Comparison of ENCODE assay signal across 17 cellular contexts in genomic region chr1:236302941-236303340, GRCh38. TPM values are rescaled to one million over a fixed set of nuclear protein-coding genes. Genes with fewer than 3 reads are reported as not detected.
DNase-seq lines count a peak whose midpoint lies in the region; ATAC-seq, FAIRE-seq and TF ChIP-seq lines count a peak whose summit lies in the region.
"Had no signal": no experiment of that assay in that cellular context is flagged by ENCODE, and none has a peak within 500 bp of the region (broad histone marks: within the 10 kb centered on the region; RNA-seq: fewer than 3 reads in every experiment).

No MANE protein-coding gene starts in this region.

- CTCF ChIA-PET in HepG2 (lab: Yijun Ruan, JAX; ENCODE audit: low intra/inter-chr PET ratio, low total read pairs) (no interaction called here), K562 (lab: Yijun Ruan, JAX; ENCODE audit: low intra/inter-chr PET ratio) (no interaction called here)

- H4K20me1 ChIP-seq in HepG2 (ENCODE audit: insufficient read depth, low read length): no peaks in the 10 kb centered on the region
- H4K20me1 ChIP-seq in K562 (replicated peaks; ENCODE audit: control insufficient read depth, insufficient read depth, low read length): no peaks in the 10 kb centered on the region
- H4K20me1 ChIP-seq in osteoblast (ENCODE audit: insufficient read depth, low read length): no peaks in the 10 kb centered on the region

- H3K4me3 ChIP-seq in HepG2 (replicated peaks in 1 of 3; ENCODE audit: insufficient read depth in 1 of 3, low read depth in 2 of 3, low read length in 3 of 3): no peak overlapping the region
- H3K4me3 ChIP-seq in right lobe of liver: no peak overlapping the region
- no peak overlapping the region for H3K4me3 ChIP-seq in K562
- H3K4me3 ChIP-seq in osteoblast (ENCODE audit: insufficient read depth, low read length): no peak overlapping the region
- H3K4me3 ChIP-seq: A549, GM23248 had no signal

- TF ChIP-seq CTCF in HepG2 (CRISPR knock-in tag; IDR thresholded peaks at IDR 0.05) (no peak), right lobe of liver (IDR thresholded peaks at IDR 0.05) (no peak), K562 (IDR thresholded peaks at IDR 0.05 in 2 of 3, conservative IDR thresholded peaks at IDR 0.05 in 1 of 3; ENCODE audit: insufficient read depth in 2 of 3, low read depth in 1 of 3, low read length in 3 of 3) (no peak), osteoblast (IDR thresholded peaks at IDR 0.05; ENCODE audit: extremely low read depth, low read depth, low read length) (no peak)

- H3K27me3 ChIP-seq in HepG2 (ENCODE audit: control insufficient read depth in 1 of 2, insufficient read depth in 2 of 2, low read length in 2 of 2) (no peaks in the 10 kb centered on the region; a peak in 2 of 5 replicates), right lobe of liver (no peaks in the 10 kb centered on the region), K562 (ENCODE audit: control insufficient read depth in 2 of 2, insufficient read depth in 2 of 2, low read length in 2 of 2) (no peaks in the 10 kb centered on the region), osteoblast (ENCODE audit: insufficient read depth, low read length) (no peaks in the 10 kb centered on the region)

- H3K79me2 ChIP-seq in HepG2 (ENCODE audit: insufficient read depth, low read length) (no peaks in the 10 kb centered on the region), K562 (ENCODE audit: control insufficient read depth, insufficient read depth, low read length) (no peaks in the 10 kb centered on the region), osteoblast (ENCODE audit: insufficient read depth, low read length) (no peaks in the 10 kb centered on the region)

- in situ Hi-C loops in HepG2 (cut with HindIII; ENCODE audit: extremely low pct_ligation_motif_present, low pct_unique_long_range_greater_than_20kb): no loop called here
- in situ Hi-C loops in K562 (cut with MboI): no loop called here

- no peak overlapping the region for H3K9ac ChIP-seq in HepG2 (ENCODE audit: insufficient read depth, low read depth, low read length)
- no peak overlapping the region for H3K9ac ChIP-seq in K562 (ENCODE audit: insufficient read depth in 1 of 2, low read depth in 2 of 2, low read length in 2 of 2)
- H3K9ac ChIP-seq: GM23248 had no signal

- intact Hi-C loops in HepG2 (cut with micrococcal nuclease; ENCODE audit: unreplicated experiment): no loop called here
- intact Hi-C loops in right lobe of liver (cut with DNase I): no loop called here
- intact Hi-C loops in K562 (cut with micrococcal nuclease): loop anchor here (2.0 to 5.0 kb wide), 2 partner anchors 189 to 194 kb away; no protein-coding TSS in a partner anchor

- ATAC-seq in HepG2 (no peak), right lobe of liver (no peak), K562 (no peak), GM21515 (IDR thresholded peaks at IDR 0.05; ENCODE audit: unreplicated experiment) (no peak)

- H2AFZ ChIP-seq in HepG2 (ENCODE audit: low read length): no peak overlapping the region
- H2AFZ ChIP-seq in K562 (ENCODE audit: low read depth, low read length): no peak overlapping the region
- no peak overlapping the region for H2AFZ ChIP-seq in osteoblast (ENCODE audit: low read length)
- H2AFZ ChIP-seq: GM23248 had no signal

- H3K4me1 ChIP-seq in HepG2 (ENCODE audit: insufficient read depth, low read length): no peaks in the 10 kb centered on the region
- no peaks in the 10 kb centered on the region for H3K4me1 ChIP-seq in right lobe of liver
- peaks cover 0 to 3% of the 10 kb centered on the region in 2 experiments; a peak in 1 of 5 replicates for H3K4me1 ChIP-seq in K562 (replicated peaks in 1 of 2; ENCODE audit: control insufficient read depth in 2 of 2, insufficient read depth in 2 of 2, low read length in 2 of 2)
- no peaks in the 10 kb centered on the region for H3K4me1 ChIP-seq in osteoblast (ENCODE audit: insufficient read depth, low read length)
- H3K4me1 ChIP-seq: A549, BE2C had no signal

- WGBS in HepG2 (ENCODE audit: low lambda C conversion rate): 54% methylated on average over 2 of the region's 2 CpGs
- WGBS in right lobe of liver (ENCODE audit: insufficient coverage, low coverage, low lambda C conversion rate, missing lambda C conversion rate): 59% methylated on average over 2 of the region's 2 CpGs
- 37% methylated on average over 2 of the region's 2 CpGs for WGBS in K562 (ENCODE audit: insufficient coverage, low coverage, missing lambda C conversion rate)

- no peak for TF ChIP-seq EP300 in HepG2 (IDR thresholded peaks at IDR 0.05; ENCODE audit: low read depth in 2 of 2, low read length in 2 of 2)
- no peak for TF ChIP-seq EP300 in HepG2 (CRISPR knock-in tag; IDR thresholded peaks at IDR 0.05; ENCODE audit: borderline replicate concordance)
- TF ChIP-seq EP300 in K562 (IDR thresholded peaks at IDR 0.05; ENCODE audit: low read length): no peak

- no peaks in the 10 kb centered on the region for H3K36me3 ChIP-seq in HepG2 (replicated peaks in 1 of 2; ENCODE audit: control insufficient read depth in 1 of 2, insufficient read depth in 2 of 2, low read length in 2 of 2)
- no peaks in the 10 kb centered on the region for H3K36me3 ChIP-seq in right lobe of liver
- no peaks in the 10 kb centered on the region for H3K36me3 ChIP-seq in K562 (ENCODE audit: control insufficient read depth, insufficient read depth, low read length)
- H3K36me3 ChIP-seq in osteoblast (ENCODE audit: insufficient read depth, low read length): no peaks in the 10 kb centered on the region
- H3K36me3 ChIP-seq: BE2C had no signal

- no peak for FAIRE-seq in HepG2 (lab: Jason Lieb, UNC)
- no peak for FAIRE-seq in K562 (lab: Jason Lieb, UNC)
- FAIRE-seq: A549, G401.6, H54 had no signal

- H3K4me2 ChIP-seq in HepG2 (ENCODE audit: low read depth, low read length) (no peak overlapping the region), K562 (ENCODE audit: insufficient read depth, low read length) (no peak overlapping the region), osteoblast (ENCODE audit: insufficient read depth, low read length) (no peak overlapping the region)
- H3K4me2 ChIP-seq: A549 had no signal

- no peak for TF ChIP-seq POLR2A in HepG2 (IDR thresholded peaks at IDR 0.05; ENCODE audit: insufficient read depth in 1 of 2, low read depth in 2 of 2, low read length in 2 of 2)
- TF ChIP-seq POLR2A in right lobe of liver (IDR thresholded peaks at IDR 0.05): no peak
- TF ChIP-seq POLR2A in K562 (conservative IDR thresholded peaks at IDR 0.05): no peak

- H3K27ac ChIP-seq in HepG2 (ENCODE audit: extremely low read length, insufficient read depth, low read length) (no peak overlapping the region), right lobe of liver (no peak overlapping the region), K562 (ENCODE audit: extremely low read depth, low read depth, low read length) (no peak overlapping the region), osteoblast (ENCODE audit: low read depth, low read length) (no peak overlapping the region)
- H3K27ac ChIP-seq: A549, C4-2B, GM23248 had no signal

- POLR2A ChIA-PET in HepG2 (lab: Yijun Ruan, JAX) (no interaction called here), K562 (lab: Yijun Ruan, JAX) (interaction anchor here (5.3 kb wide), 1 partner anchor 13 kb away, joined by 27 read pairs; no protein-coding TSS in a partner anchor)

- BruUV-seq in HepG2 (replicated peaks; lab: Mats Ljungman, UMichigan): no TSS peak
- no TSS peak for BruUV-seq in K562 (replicated peaks; lab: Mats Ljungman, UMichigan)

- DNase-seq in HepG2 (ENCODE audit: low spot score) (peak; percentile 6), right lobe of liver (no peak), OCI-M1 (lab: John Stamatoyannopoulos, UW) (peak; percentile 51), K562 (ENCODE audit: extremely low read depth in 1 of 4, low spot score in 3 of 4) (no peak), osteoblast (ENCODE audit: insufficient read length, low spot score, missing footprints) (peak; percentile 34), NCI-H526 (lab: John Stamatoyannopoulos, UW) (no peak), T-helper 9 cell (no peak)
- DNase-seq: BE2C; CD4-positive, alpha-beta memory T cell; DMS79 treated with DMSO at 0.1 percent for 48 hours; EL; GM23248 had no signal

- H3K9me3 ChIP-seq in HepG2 (ENCODE audit: low read length) (no peaks in the 10 kb centered on the region), right lobe of liver (no peaks in the 10 kb centered on the region), K562 (replicated peaks; ENCODE audit: control insufficient read depth, insufficient read depth, low read depth, low read length) (no peaks in the 10 kb centered on the region), osteoblast (ENCODE audit: low read depth, low read length) (no peaks in the 10 kb centered on the region)
- H3K9me3 ChIP-seq: A549, BE2C had no signal

- H3K9me1 ChIP-seq in K562 (ENCODE audit: control insufficient read depth, insufficient read depth, low read length): no peaks in the 10 kb centered on the region

- TF ChIP-seq RAD21 in HepG2 (CRISPR knock-in tag; IDR thresholded peaks at IDR 0.05) (no peak), K562 (CRISPR knock-in tag; conservative IDR thresholded peaks at IDR 0.05 in 1 of 2, IDR thresholded peaks at IDR 0.05 in 1 of 2) (no peak)

RNA-seq across cellular contexts. Expression of gene ERO1B, which starts 21.2 kb away (rescaled TPM):
- 0.86 and 1.6 TPM in 2 replicates for total RNA-seq in HepG2 (2016; rRNA removed; fragmentation: Illumina TruSeq; extraction: Trizol)
- 0.09 and 0.10 TPM in 2 replicates for total RNA-seq in HepG2 (2016; cell fraction: cytosol; rRNA removed; fragmentation: Illumina TruSeq; extraction: Trizol; ENCODE audit: low read depth)
- 1.1 and 1.6 TPM in 2 replicates for total RNA-seq in HepG2 (2016; cell fraction: insoluble cytoplasmic fraction; rRNA removed; fragmentation: Illumina TruSeq; extraction: Trizol)
- total RNA-seq in HepG2 (2016; cell fraction: membrane; rRNA removed; fragmentation: Illumina TruSeq; extraction: Trizol): 0.31 and 0.96 TPM in 2 replicates
- 2.3 and 2.4 TPM in 2 replicates for total RNA-seq in HepG2 (2016; cell fraction: nucleus; rRNA removed; fragmentation: Illumina TruSeq; extraction: Trizol)
- 1.9 and 2.1 TPM in 2 replicates for polyA plus RNA-seq in HepG2 (2011; rRNA removed)
- 0.56 and 1.4 TPM in 2 replicates for polyA plus RNA-seq in HepG2 (2011; cell fraction: cytosol; rRNA removed)
- 1.2 and 1.8 TPM in 2 replicates for polyA plus RNA-seq in HepG2 (2011; cell fraction: nucleus; rRNA removed)
- 3.9 and 5.0 TPM in 2 replicates for polyA plus RNA-seq in HepG2 (2012)
- polyA plus RNA-seq in HepG2 (2016; cell fraction: cytosol; fragmentation: Illumina TruSeq; extraction: Trizol; ENCODE audit: low read depth): 0.08 and 0.12 TPM in 2 replicates
- polyA plus RNA-seq in HepG2 (2016; cell fraction: insoluble cytoplasmic fraction; fragmentation: Illumina TruSeq; extraction: Trizol; ENCODE audit: low read depth): 0.70 and 0.93 TPM in 2 replicates
- polyA plus RNA-seq in HepG2 (2016; cell fraction: membrane; fragmentation: Illumina TruSeq; extraction: Trizol; ENCODE audit: low read depth): 0.16 and 0.22 TPM in 2 replicates
- 3.3 and 4.7 TPM in 2 replicates for polyA plus RNA-seq in HepG2 (2016; cell fraction: nucleus; fragmentation: Illumina TruSeq; extraction: Trizol; ENCODE audit: insufficient read depth, low read depth)
- 0.51 and 0.78 TPM in 2 replicates for polyA minus RNA-seq in HepG2 (2011; rRNA and poly(A)+ RNA removed; ENCODE audit: low replicate concordance)
- polyA minus RNA-seq in HepG2 (2011; cell fraction: cytosol; rRNA and poly(A)+ RNA removed): 2.4 and 3.9 TPM in 2 replicates
- 4.4 and 4.7 TPM in 2 replicates for polyA minus RNA-seq in HepG2 (2011; cell fraction: nucleus; rRNA and poly(A)+ RNA removed)
- total RNA-seq in right lobe of liver: 10 to 100 TPM in 5 of 6 experiments, 1 to 10 TPM in 1; 8.0 to 22.5 (median 17.1) TPM
- 2.2 and 8.7 TPM in 2 replicates for total RNA-seq in K562 (2011; cell fraction: chromatin; rRNA removed; ENCODE audit: low replicate concordance)
- total RNA-seq in K562 (2011; cell fraction: nucleolus; rRNA removed): 1.2 and 2.6 TPM in 2 replicates
- 4.0 and 4.7 TPM in 2 replicates for total RNA-seq in K562 (2011; cell fraction: nucleoplasm; rRNA removed)
- total RNA-seq in K562 (2014; rRNA removed): 3.0 and 3.3 TPM in 2 replicates
- total RNA-seq in K562 (2014; rRNA removed; fragmentation: Illumina TruSeq; extraction: Trizol): 6.4 and 6.9 TPM in 2 replicates
- total RNA-seq in K562 (2015; rRNA removed; fragmentation: Illumina TruSeq; extraction: Trizol): 4.2 and 4.4 TPM in 2 replicates
- total RNA-seq in K562 (2021): 5.3 and 6.2 TPM in 2 replicates
- 0.55 and 0.59 TPM in 2 replicates for polyA plus RNA-seq in K562 (2011; rRNA removed)
- polyA plus RNA-seq in K562 (2011; cell fraction: cytosol; rRNA removed): 0.12 and 0.21 TPM in 2 replicates
- 0.37 and 0.62 TPM in 2 replicates for polyA plus RNA-seq in K562 (2011; cell fraction: nucleus; rRNA removed)
- polyA plus RNA-seq in K562 (2012): 2.9 and 6.9 TPM in 2 replicates
- 6.1 and 6.3 TPM in 2 replicates for polyA plus RNA-seq in K562 (2014; fragmentation: Illumina TruSeq; extraction: Trizol)
- polyA plus RNA-seq in K562 (2014; fragmentation: Nextera tagmentation; extraction: Ambion mirVana): 1 to 10 TPM; 2.3 TPM
- polyA plus RNA-seq in K562 (2014; rRNA removed): 5.0 and 6.4 TPM in 2 replicates
- 0.67 and 1.2 TPM in 2 replicates for polyA minus RNA-seq in K562 (2011; rRNA and poly(A)+ RNA removed)
- polyA minus RNA-seq in K562 (2011; cell fraction: cytosol; rRNA and poly(A)+ RNA removed): 0.36 and 1.0 TPM in 2 replicates
- polyA minus RNA-seq in K562 (2011; cell fraction: nucleus; rRNA and poly(A)+ RNA removed): 0.54 and 0.89 TPM in 2 replicates
- total RNA-seq in osteoblast: 2.9 and 4.7 TPM in 2 replicates

Comparison
In these comparisons a context has a peak if more than half of its experiments do, and no peak if none do; other contexts are left out.
1. DNase-seq: peak in HepG2 (single experiment), OCI-M1 (single experiment) and osteoblast (single experiment); none in right lobe of liver (0 of 3), K562 (0 of 4), NCI-H526 (0 of 2) and T-helper 9 cell (single experiment).
2. Of the 241 proteins assayed by ChIP-seq in both HepG2 and K562: peak only in HepG2: none; only in K562: CEBPG, IRF9 and NCOR1; in both: CEBPB; in neither: 237.